ENCODE assay signal across 18 cellular contexts in the genomic region with DNA sequence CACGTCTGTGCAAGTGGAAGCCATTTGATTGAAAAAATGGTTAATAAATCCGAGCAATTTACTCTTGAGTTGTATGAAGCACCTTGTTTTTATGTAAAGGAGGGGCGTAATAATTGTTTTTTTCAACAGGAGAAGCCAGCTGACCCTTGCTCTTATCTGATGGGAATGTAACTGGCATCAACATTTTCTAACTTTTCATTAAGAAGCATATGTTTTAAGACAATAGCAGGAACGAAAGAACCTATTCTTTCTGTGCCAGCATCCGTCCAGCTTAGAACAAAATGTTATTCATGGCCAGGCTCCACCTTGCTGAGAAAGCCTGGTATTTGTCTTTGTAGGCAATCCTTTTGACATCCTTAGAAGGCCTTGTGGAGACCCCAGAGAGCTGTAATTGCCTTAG. TPM values are rescaled to one million over a fixed set of nuclear protein-coding genes. Genes with fewer than 3 reads are reported as not detected.
DNase-seq lines count a peak whose midpoint lies in the region; ATAC-seq and TF ChIP-seq lines count a peak whose summit lies in the region.
"Had no signal": no experiment of that assay in that cellular context is flagged by ENCODE, and none has a peak within 500 bp of the region (broad histone marks: within the 10 kb centered on the region; RNA-seq: fewer than 3 reads in every experiment).

No MANE protein-coding gene starts in this region.

- no peaks in the 10 kb centered on the region for H3K9me3 Mint-ChIP-seq in neural progenitor cell
- H3K9me3 Mint-ChIP-seq: GM23338 had no signal

- no peaks in the 10 kb centered on the region for H4K20me1 ChIP-seq in neural progenitor cell (ENCODE audit: low read depth)

- peak overlapping the region; percentile 63 to 78 (median 70) for H3K27ac ChIP-seq in body of pancreas
- peak overlapping the region; percentile 53 for H3K27ac ChIP-seq in neural progenitor cell
- H3K27ac ChIP-seq in stomach, result peak overlapping the region in 4 of 5 donors; percentile 44 to 60 (median 49)
- no peak overlapping the region for H3K27ac ChIP-seq in right lobe of liver
- H3K27ac ChIP-seq: Peyer's patch had no signal

- no peaks in the 10 kb centered on the region for H3K79me2 ChIP-seq in neural progenitor cell (ENCODE audit: low read depth)

- H3K4me1 ChIP-seq in body of pancreas (peaks cover 46% of the 10 kb centered on the region), neural progenitor cell (peaks cover 26% of the 10 kb centered on the region), stomach (peaks cover 6 to 16% (median 11%) of the 10 kb centered on the region in 4 donors), right lobe of liver (no peaks in the 10 kb centered on the region)
- H3K4me1 ChIP-seq: Peyer's patch had no signal

- WGBS in body of pancreas, 2 donors, result 51 to 52% methylated on average over 5 of the region's 5 CpGs
- 42 to 59% (median 51%) methylated on average over 5 of the region's 5 CpGs for WGBS in stomach, 5 donors
- 55% methylated on average over 4 of the region's 5 CpGs for WGBS in right lobe of liver (ENCODE audit: insufficient coverage, low coverage, low lambda C conversion rate, missing lambda C conversion rate)

- no peaks in the 10 kb centered on the region for H3K36me3 ChIP-seq in body of pancreas (replicated peaks in 1 of 2; ENCODE audit: insufficient read depth in 1 of 2, low read depth in 2 of 2)
- H3K36me3 ChIP-seq in neural progenitor cell, result no peaks in the 10 kb centered on the region
- H3K36me3 ChIP-seq in stomach, result peaks cover 0 to 15% (median 7%) of the 10 kb centered on the region in 4 donors
- no peaks in the 10 kb centered on the region for H3K36me3 ChIP-seq in right lobe of liver
- H3K36me3 ChIP-seq: HAP-1, Peyer's patch had no signal

- no peak overlapping the region for H3K4me3 Mint-ChIP-seq in neural progenitor cell
- H3K4me3 Mint-ChIP-seq: CD4-positive, CD25-positive, alpha-beta regulatory T cell; GM23338 had no signal

- peak in 1 of 4 donors; percentile 14 for DNase-seq in body of pancreas
- peak; percentile 71 for DNase-seq in dermis blood vessel endothelial cell
- peak; percentile 37 for DNase-seq in neural progenitor cell (ENCODE audit: low spot score)
- DNase-seq in stomach, result no peak
- no peak for DNase-seq in activated CD4-positive, alpha-beta T cell treated with anti-CD3 and anti-CD28 coated beads, Interleukin-2, amount 50 U/mL, for 1 hour
- no peak for DNase-seq in stimulated activated CD4-positive, alpha-beta T cell treated with anti-CD3 and anti-CD28 coated beads, Interleukin-1b, Interleukin-23, amount 100 ng/mL, for 48 hours
- no peak for DNase-seq in right lobe of liver
- DNase-seq: CD4-positive, CD25-positive, alpha-beta regulatory T cell; EL; GF-D8; NCI-H1092; NCI-H1436 treated with DMSO at 0.1 percent for 48 hours; NCI-H1930; NCI-H524; NCI-H82; Peyer's patch had no signal

- intact Hi-C loops in body of pancreas (cut with DNase I), result no loop called here
- intact Hi-C loops in stomach (cut with DNase I; ENCODE audit: low total_unique reads), result no loop called here
- intact Hi-C loops in right lobe of liver (cut with DNase I), result no loop called here

- H3F3A ChIP-seq in neural progenitor cell (ENCODE audit: low read depth), result peaks cover 18% of the 10 kb centered on the region

- no peak overlapping the region for H2AFZ ChIP-seq in neural progenitor cell (replicated peaks)
- H2AFZ ChIP-seq: GM23338 had no signal

- H3K9ac ChIP-seq in neural progenitor cell, result no peak overlapping the region

- H3K27ac Mint-ChIP-seq in neural progenitor cell, result peak overlapping the region; percentile 78
- H3K27ac Mint-ChIP-seq: CD4-positive, CD25-positive, alpha-beta regulatory T cell; GM23338 had no signal

- no peak overlapping the region for H3K4me3 ChIP-seq in body of pancreas
- H3K4me3 ChIP-seq in neural progenitor cell, result no peak overlapping the region
- no peak overlapping the region for H3K4me3 ChIP-seq in stomach
- no peak overlapping the region for H3K4me3 ChIP-seq in right lobe of liver
- H3K4me3 ChIP-seq: GM23338, HAP-1, Peyer's patch had no signal

- peaks cover 1% of the 10 kb centered on the region for H3K36me3 Mint-ChIP-seq in neural progenitor cell

- no peak for ATAC-seq in body of pancreas
- no peak for ATAC-seq in right lobe of liver

- H3K27me3 ChIP-seq in body of pancreas (no peaks in the 10 kb centered on the region), neural progenitor cell (no peaks in the 10 kb centered on the region), stomach (no peaks in the 10 kb centered on the region), right lobe of liver (no peaks in the 10 kb centered on the region)
- H3K27me3 ChIP-seq: Peyer's patch had no signal

- H3K27me3 Mint-ChIP-seq in neural progenitor cell (ENCODE audit: insufficient read depth, low read depth), result peaks cover 6% of the 10 kb centered on the region
- H3K27me3 Mint-ChIP-seq: CD4-positive, CD25-positive, alpha-beta regulatory T cell had no signal

- TF ChIP-seq CTCF in body of pancreas (IDR thresholded peaks at IDR 0.05) (no peak), neural progenitor cell (IDR thresholded peaks at IDR 0.05) (no peak), stomach (IDR thresholded peaks at IDR 0.05) (no peak), right lobe of liver (IDR thresholded peaks at IDR 0.05) (no peak)

- TF ChIP-seq POLR2A in body of pancreas (IDR thresholded peaks at IDR 0.05) (no peak), stomach (IDR thresholded peaks at IDR 0.05) (no peak), right lobe of liver (IDR thresholded peaks at IDR 0.05) (no peak)

- peak overlapping the region; percentile 51 for H3K4me2 ChIP-seq in neural progenitor cell
- H3K4me2 ChIP-seq: GM23338 had no signal

- TF ChIP-seq EP300 in stomach (IDR thresholded peaks at IDR 0.05), result no peak

- peaks cover 17% of the 10 kb centered on the region for H3K4me1 Mint-ChIP-seq in neural progenitor cell
- H3K4me1 Mint-ChIP-seq: CD4-positive, CD25-positive, alpha-beta regulatory T cell had no signal

- H3K9me3 ChIP-seq in body of pancreas, result no peaks in the 10 kb centered on the region
- no peaks in the 10 kb centered on the region for H3K9me3 ChIP-seq in neural progenitor cell (ENCODE audit: low read depth)
- H3K9me3 ChIP-seq in stomach, result no peaks in the 10 kb centered on the region
- H3K9me3 ChIP-seq in right lobe of liver, result no peaks in the 10 kb centered on the region
- H3K9me3 ChIP-seq: HAP-1, Peyer's patch had no signal

RNA-seq across cellular contexts. Expression of gene AFAP1L2, which starts 22.2 kb away (rescaled TPM):
- 10 to 100 TPM; 10.5 to 17.9 TPM for total RNA-seq in body of pancreas
- 7.6 and 27.7 TPM in 2 replicates for total RNA-seq in dermis blood vessel endothelial cell
- 4.8 and 6.9 TPM in 2 replicates for total RNA-seq in neural progenitor cell (ENCODE audit: low replicate concordance)
- total RNA-seq in stomach, result 10 to 100 TPM in 4 of 5 donors, 1 to 10 TPM in 1; 7.2 to 25.0 (median 19.3) TPM
- 1 to 10 TPM; 2.6 to 4.5 (median 3.4) TPM for polyA plus RNA-seq in stomach
- 1 to 10 TPM in 4 of 6 experiments, under 1 TPM in 2; 0.50 to 2.2 (median 1.1) TPM for total RNA-seq in right lobe of liver

Comparison
In these comparisons a context has a peak if more than half of its experiments do, and no peak if none do; other contexts are left out.
1. DNase-seq: peak in dermis blood vessel endothelial cell (single experiment) and neural progenitor cell (single experiment); none in stomach (single experiment), activated CD4-positive, alpha-beta T cell treated with anti-CD3 and anti-CD28 coated beads, Interleukin-2, amount 50 U/mL, for 1 hour (single experiment), stimulated activated CD4-positive, alpha-beta T cell treated with anti-CD3 and anti-CD28 coated beads, Interleukin-1b, Interleukin-23, amount 100 ng/mL, for 48 hours (single experiment) and right lobe of liver (0 of 3).
2. H3K27ac ChIP-seq: peak in body of pancreas (4 of 4), neural progenitor cell (single experiment) and stomach (4 of 5); none in right lobe of liver (0 of 3).